ENCODE assay signal across 9 cellular contexts in the genomic region with DNA sequence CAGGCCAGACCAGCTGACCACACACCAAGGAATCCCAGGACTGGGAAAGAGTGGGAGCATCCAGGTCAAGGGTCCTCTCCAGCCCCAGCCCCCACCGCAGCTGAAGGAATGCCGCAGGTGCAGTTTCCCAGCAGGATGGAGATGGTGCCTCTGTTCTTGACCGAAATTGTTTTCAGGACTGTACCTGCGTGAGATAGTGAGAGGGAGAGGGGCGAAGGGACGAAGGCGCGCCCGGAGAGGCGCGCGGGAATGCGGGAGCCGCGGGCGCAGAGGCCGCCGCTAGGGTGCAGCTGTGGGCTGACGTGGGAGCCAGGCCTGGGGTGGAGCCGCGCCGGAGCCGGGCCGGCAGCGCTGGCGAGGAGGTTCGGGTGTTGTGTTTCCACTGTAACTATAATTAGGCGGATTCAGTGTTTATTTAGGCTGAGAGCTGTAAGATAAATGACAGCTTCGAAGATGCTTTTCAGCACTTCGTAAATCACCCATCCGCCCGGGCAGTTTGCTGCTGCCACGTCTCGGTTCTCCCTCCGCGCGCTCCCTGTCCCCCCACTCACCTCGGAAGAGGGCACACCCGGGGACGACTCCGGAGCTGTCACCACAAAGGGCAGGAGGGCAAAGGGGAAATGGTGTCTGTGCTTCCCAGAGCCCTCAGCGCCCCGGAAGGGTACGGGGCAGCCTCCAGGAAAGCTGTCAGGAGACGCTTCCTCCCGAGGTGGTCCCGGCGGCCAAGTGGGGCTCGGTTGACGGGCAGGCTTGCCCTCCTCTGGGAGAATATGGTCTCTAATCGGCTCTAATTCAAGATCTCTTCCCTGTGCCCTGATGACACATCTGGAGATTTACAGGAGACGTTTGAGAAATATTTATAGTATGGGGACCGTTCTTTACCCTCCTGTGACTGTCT. TPM values are rescaled to one million over a fixed set of nuclear protein-coding genes. Genes with fewer than 3 reads are reported as not detected.
A peak's percentile ranks its signal among the peaks of the same experiment; 100 is the strongest.
DNase-seq lines count a peak whose midpoint lies in the region; ATAC-seq, FAIRE-seq and TF ChIP-seq lines count a peak whose summit lies in the region.
"Had no signal": no experiment of that assay in that cellular context is flagged by ENCODE, and none has a peak within 500 bp of the region (broad histone marks: within the 10 kb centered on the region; RNA-seq: fewer than 3 reads in every experiment).

No MANE protein-coding gene starts in this region.

- H3K9me3 Mint-ChIP-seq in WTC11 = no peaks in the 10 kb centered on the region

- no peaks in the 10 kb centered on the region for H3K27me3 ChIP-seq in bronchial epithelial cell (ENCODE audit: control insufficient read depth, insufficient read depth, low read length)

- ATAC-seq in WTC11 = peak; percentile 88
- ATAC-seq in left colon = peak; percentile 98
- no peak for ATAC-seq in HG02884 (IDR thresholded peaks at IDR 0.05; ENCODE audit: unreplicated experiment)

- no peak for FAIRE-seq in bronchial epithelial cell (lab: Jason Lieb, UNC)
- FAIRE-seq: G401.6 had no signal

- H3K4me3 ChIP-seq in bronchial epithelial cell (ENCODE audit: low read depth, low read length) = no peak overlapping the region

- POLR2A ChIA-PET in WTC11 (lab: Charles Lee) = interaction anchor here (0.6 kb wide), 2 partner anchors 33 to 278 kb away, joined by 4 to 6 read pairs; no protein-coding TSS in a partner anchor

- CTCF ChIA-PET in WTC11 (lab: Charles Lee) = interaction anchor here (0.5 to 2.5 kb wide), 21 partner anchors 8 to 1466 kb away, joined by 3 to 13 read pairs (median 3); a partner anchor contains a TSS

- no peak overlapping the region for H3K27ac Mint-ChIP-seq in WTC11

- no peaks in the 10 kb centered on the region for H3K36me3 ChIP-seq in bronchial epithelial cell (ENCODE audit: control insufficient read depth, insufficient read depth, low read length)

- peak overlapping the region; percentile 57 for H3K4me3 Mint-ChIP-seq in WTC11

- intact Hi-C loops in left colon (cut with DNase I, micrococcal nuclease) = loop anchor here in 1 of 2 donors (5.0 kb wide), 1 partner anchor 85 kb away; a partner anchor contains a TSS

- peak; percentile 58 for DNase-seq in NK-92 treated with Interleukin-12 subunit alpha and Interleukin-12 subunit beta, amount 100 ng/mL, for 24 hours (lab: John Stamatoyannopoulos, UW)
- no peak for DNase-seq in NK-92 (lab: John Stamatoyannopoulos, UW; ENCODE audit: unreplicated experiment)
- DNase-seq in NCI-H1417 treated with DMSO at 0.1 percent for 48 hours (lab: John Stamatoyannopoulos, UW) = peak; percentile 62
- peak; percentile 69 for DNase-seq in WTC11 (ENCODE audit: low spot score)
- DNase-seq in bronchial epithelial cell (ENCODE audit: low read depth) = no peak
- DNase-seq in left colon = peak; percentile 62 to 82
- peak; percentile 60 to 69 for DNase-seq in stimulated activated CD4-positive, alpha-beta T cell treated with anti-CD3 and anti-CD28 coated beads, Interleukin-2, amount 100 ng/mL, for 48 hours

- peak; percentile 38 for TF ChIP-seq CTCF in WTC11 (IDR thresholded peaks at IDR 0.05)
- peak; percentile 91 for TF ChIP-seq CTCF in bronchial epithelial cell (IDR thresholded peaks at IDR 0.05; ENCODE audit: insufficient read depth, low read length, severe bottlenecking)

- peaks cover 85% of the 10 kb centered on the region for H3K27me3 Mint-ChIP-seq in WTC11 (ENCODE audit: low read depth)

- H3K4me1 Mint-ChIP-seq in WTC11 = peaks cover 23% of the 10 kb centered on the region

- no peaks in the 10 kb centered on the region for H3K36me3 Mint-ChIP-seq in WTC11

TF ChIP-seq in WTC11, 78 proteins besides CTCF, POLR2A, EP300 and RAD21:
- TF ChIP-seq, protein P1, sequence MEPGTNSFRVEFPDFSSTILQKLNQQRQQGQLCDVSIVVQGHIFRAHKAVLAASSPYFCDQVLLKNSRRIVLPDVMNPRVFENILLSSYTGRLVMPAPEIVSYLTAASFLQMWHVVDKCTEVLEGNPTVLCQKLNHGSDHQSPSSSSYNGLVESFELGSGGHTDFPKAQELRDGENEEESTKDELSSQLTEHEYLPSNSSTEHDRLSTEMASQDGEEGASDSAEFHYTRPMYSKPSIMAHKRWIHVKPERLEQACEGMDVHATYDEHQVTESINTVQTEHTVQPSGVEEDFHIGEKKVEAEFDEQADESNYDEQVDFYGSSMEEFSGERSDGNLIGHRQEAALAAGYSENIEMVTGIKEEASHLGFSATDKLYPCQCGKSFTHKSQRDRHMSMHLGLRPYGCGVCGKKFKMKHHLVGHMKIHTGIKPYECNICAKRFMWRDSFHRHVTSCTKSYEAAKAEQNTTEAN (CRISPR knock-in tag; IDR thresholded peaks at IDR 0.05) = no peak
- TF ChIP-seq ZNF232 (CRISPR knock-in tag; IDR thresholded peaks at IDR 0.05) (no peak), ZNF396 (CRISPR knock-in tag; IDR thresholded peaks at IDR 0.05; ENCODE audit: borderline replicate concordance) (no peak), PRRX2 (CRISPR knock-in tag; IDR thresholded peaks at IDR 0.05) (no peak), NR3C1 (CRISPR knock-in tag; conservative IDR thresholded peaks at IDR 0.05; ENCODE audit: low read depth) (no peak), NR2C2 (CRISPR knock-in tag; IDR thresholded peaks at IDR 0.05) (no peak), SOX15 (CRISPR knock-in tag; IDR thresholded peaks at IDR 0.05) (no peak)
- TF ChIP-seq, protein P2, sequence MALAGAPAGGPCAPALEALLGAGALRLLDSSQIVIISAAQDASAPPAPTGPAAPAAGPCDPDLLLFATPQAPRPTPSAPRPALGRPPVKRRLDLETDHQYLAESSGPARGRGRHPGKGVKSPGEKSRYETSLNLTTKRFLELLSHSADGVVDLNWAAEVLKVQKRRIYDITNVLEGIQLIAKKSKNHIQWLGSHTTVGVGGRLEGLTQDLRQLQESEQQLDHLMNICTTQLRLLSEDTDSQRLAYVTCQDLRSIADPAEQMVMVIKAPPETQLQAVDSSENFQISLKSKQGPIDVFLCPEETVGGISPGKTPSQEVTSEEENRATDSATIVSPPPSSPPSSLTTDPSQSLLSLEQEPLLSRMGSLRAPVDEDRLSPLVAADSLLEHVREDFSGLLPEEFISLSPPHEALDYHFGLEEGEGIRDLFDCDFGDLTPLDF (CRISPR knock-in tag; IDR thresholded peaks at IDR 0.05) = no peak
- TF ChIP-seq, protein P3, sequence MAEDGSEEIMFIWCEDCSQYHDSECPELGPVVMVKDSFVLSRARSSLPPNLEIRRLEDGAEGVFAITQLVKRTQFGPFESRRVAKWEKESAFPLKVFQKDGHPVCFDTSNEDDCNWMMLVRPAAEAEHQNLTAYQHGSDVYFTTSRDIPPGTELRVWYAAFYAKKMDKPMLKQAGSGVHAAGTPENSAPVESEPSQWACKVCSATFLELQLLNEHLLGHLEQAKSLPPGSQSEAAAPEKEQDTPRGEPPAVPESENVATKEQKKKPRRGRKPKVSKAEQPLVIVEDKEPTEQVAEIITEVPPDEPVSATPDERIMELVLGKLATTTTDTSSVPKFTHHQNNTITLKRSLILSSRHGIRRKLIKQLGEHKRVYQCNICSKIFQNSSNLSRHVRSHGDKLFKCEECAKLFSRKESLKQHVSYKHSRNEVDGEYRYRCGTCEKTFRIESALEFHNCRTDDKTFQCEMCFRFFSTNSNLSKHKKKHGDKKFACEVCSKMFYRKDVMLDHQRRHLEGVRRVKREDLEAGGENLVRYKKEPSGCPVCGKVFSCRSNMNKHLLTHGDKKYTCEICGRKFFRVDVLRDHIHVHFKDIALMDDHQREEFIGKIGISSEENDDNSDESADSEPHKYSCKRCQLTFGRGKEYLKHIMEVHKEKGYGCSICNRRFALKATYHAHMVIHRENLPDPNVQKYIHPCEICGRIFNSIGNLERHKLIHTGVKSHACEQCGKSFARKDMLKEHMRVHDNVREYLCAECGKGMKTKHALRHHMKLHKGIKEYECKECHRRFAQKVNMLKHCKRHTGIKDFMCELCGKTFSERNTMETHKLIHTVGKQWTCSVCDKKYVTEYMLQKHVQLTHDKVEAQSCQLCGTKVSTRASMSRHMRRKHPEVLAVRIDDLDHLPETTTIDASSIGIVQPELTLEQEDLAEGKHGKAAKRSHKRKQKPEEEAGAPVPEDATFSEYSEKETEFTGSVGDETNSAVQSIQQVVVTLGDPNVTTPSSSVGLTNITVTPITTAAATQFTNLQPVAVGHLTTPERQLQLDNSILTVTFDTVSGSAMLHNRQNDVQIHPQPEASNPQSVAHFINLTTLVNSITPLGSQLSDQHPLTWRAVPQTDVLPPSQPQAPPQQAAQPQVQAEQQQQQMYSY (CRISPR knock-in tag; IDR thresholded peaks at IDR 0.05) = no peak

RNA-seq across cellular contexts. Expression of a gene that starts 38.2 kb away (rescaled TPM):
- 0.41 to 0.63 TPM (median 0.55 TPM) in 3 replicates for total RNA-seq in WTC11 (2021)
- total RNA-seq in bronchial epithelial cell = under 0.01 TPM in 1 of 2 replicates, not detected in the other
- total RNA-seq in left colon = not detected

RNA-seq across cellular contexts. Expression of a gene that starts 52.3 kb away (rescaled TPM):
- total RNA-seq in WTC11 (2021) = 1.3 to 3.7 TPM (median 2.0 TPM) in 3 replicates
- total RNA-seq in bronchial epithelial cell = not detected in 2 replicates
- 1 to 10 TPM; 2.5 to 7.0 TPM for total RNA-seq in left colon

Comparison
In these comparisons a context has a peak if more than half of its experiments do, and no peak if none do; other contexts are left out.
1. DNase-seq: peak in NK-92 treated with Interleukin-12 subunit alpha and Interleukin-12 subunit beta, amount 100 ng/mL, for 24 hours (single experiment), NCI-H1417 treated with DMSO at 0.1 percent for 48 hours (single experiment), WTC11 (single experiment), left colon (2 of 2) and stimulated activated CD4-positive, alpha-beta T cell treated with anti-CD3 and anti-CD28 coated beads, Interleukin-2, amount 100 ng/mL, for 48 hours (2 of 2); none in NK-92 (single experiment) and bronchial epithelial cell (single experiment).